Comparison of ENCODE assay signal across 21 cellular contexts in the genomic region with DNA sequence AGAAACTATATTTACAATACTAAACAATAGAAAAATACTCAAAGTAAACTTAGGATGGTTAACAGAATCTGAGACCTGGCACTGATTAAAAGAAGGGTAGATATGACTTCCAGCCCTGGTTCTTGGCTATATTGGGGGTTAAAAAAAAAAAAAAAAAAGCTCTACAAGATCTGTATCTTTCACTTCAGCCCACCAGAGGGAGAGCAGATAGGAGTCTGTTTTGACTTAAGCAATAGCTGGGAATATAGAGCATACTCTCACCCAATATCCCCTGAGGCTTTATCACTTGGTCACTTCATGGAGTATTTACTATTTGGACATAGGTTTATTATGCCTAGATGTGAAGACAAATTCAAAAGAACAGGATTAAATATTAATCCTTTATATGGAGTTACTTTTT.
"Had no signal": no experiment of that assay in that cellular context is flagged by ENCODE, and none has a peak within 500 bp of the region (broad histone marks: within the 10 kb centered on the region; RNA-seq: fewer than 3 reads in every experiment).

No MANE protein-coding gene starts in this region.

- H3K9me3 ChIP-seq: breast epithelium, left lung, lower lobe of right lung, suprapubic skin, tibial artery had no signal

- H3K27ac Mint-ChIP-seq: activated CD8-positive, alpha-beta T cell treated with anti-CD3 and anti-CD28 coated beads for 36 hours; activated naive CD4-positive, alpha-beta T cell treated with anti-CD3 and anti-CD28 coated beads, Interleukin-2, amount 50 U/mL, for 72 hours; activated T-helper 2 cell treated with anti-CD3 and anti-CD28 coated beads, Interferon-gamma antibody, Interleukin-2, Interleukin-4, amounts not matched to agents 10 μg/mL and 5 μg/mL and 100 μg/mL, durations not matched to agents 14 hours and 24 hours and 36 hours; natural killer cell; stimulated activated naive B cell treated with anti-CD40 and anti-IgM and Interleukin-4, amounts not matched to agents 10 μg/mL and 1 μg/mL and 100 μg/mL, for 72 hours had no signal

- H3K27me3 Mint-ChIP-seq: activated CD8-positive, alpha-beta T cell treated with anti-CD3 and anti-CD28 coated beads for 36 hours had no signal

- H3K4me1 Mint-ChIP-seq: natural killer cell had no signal

- H3K27me3 ChIP-seq: breast epithelium, heart left ventricle, left lung, suprapubic skin, tibial artery had no signal

- H3K4me3 ChIP-seq: breast epithelium, heart left ventricle, left lung, lower lobe of right lung, suprapubic skin, tibial artery had no signal

- H3K9me3 Mint-ChIP-seq: stimulated activated naive B cell treated with anti-CD40 and anti-IgM and Interleukin-4, amounts not matched to agents 10 μg/mL and 1 μg/mL and 100 μg/mL, for 72 hours had no signal

- H3K27ac ChIP-seq: breast epithelium, heart left ventricle, left lung, lower lobe of right lung, suprapubic skin, tibial artery had no signal

- H3K36me3 ChIP-seq: breast epithelium, heart left ventricle, left lung, lower lobe of right lung, suprapubic skin, tibial artery had no signal

- ATAC-seq: activated CD8-positive, alpha-beta T cell treated with anti-CD3 and anti-CD28 coated beads for 36 hours; activated naive CD4-positive, alpha-beta T cell treated with anti-CD3 and anti-CD28 coated beads, Interleukin-2, amount 50 U/mL, for 72 hours; esophagus mucosa; heart left ventricle; left lung; lower lobe of right lung; natural killer cell; right cardiac atrium; stimulated activated naive B cell treated with anti-CD40 and anti-IgM and Interleukin-4, amounts not matched to agents 10 μg/mL and 1 μg/mL and 100 μg/mL, for 72 hours had no signal

- H3K4me1 ChIP-seq: breast epithelium, heart left ventricle, left lung, lower lobe of right lung, suprapubic skin, tibial artery had no signal

- DNase-seq: activated CD4-positive, alpha-beta T cell treated with anti-CD3 and anti-CD28 coated beads, Interleukin-2, amount 50 U/mL, for 1 hour; activated CD8-positive, alpha-beta T cell treated with anti-CD3 and anti-CD28 coated beads for 36 hours; activated T-cell treated with anti-CD3 and anti-CD28 coated beads, Interleukin-2, amount 50 U/mL, for 48 hours; central memory CD4-positive, alpha-beta T cell; foreskin fibroblast; heart left ventricle; hypothalamus; left lung; lower lobe of right lung; mesenchymal stem cell; natural killer cell; right cardiac atrium; stimulated activated CD4-positive, alpha-beta T cell treated with anti-CD3 and anti-CD28 coated beads, Interleukin-15, amount 100 ng/mL, for 24 hours; stimulated activated CD4-positive, alpha-beta T cell treated with anti-CD3 and anti-CD28 coated beads, Interleukin-2, amount 100 ng/mL, for 24 hours; stimulated activated naive B cell treated with anti-CD40 and anti-IgM and Interleukin-4, amounts not matched to agents 10 μg/mL and 1 μg/mL and 100 μg/mL, for 72 hours; tibial artery had no signal

- H3K36me3 Mint-ChIP-seq: activated naive CD4-positive, alpha-beta T cell treated with anti-CD3 and anti-CD28 coated beads, Interleukin-2, amount 50 U/mL, for 72 hours; natural killer cell; stimulated activated naive B cell treated with anti-CD40 and anti-IgM and Interleukin-4, amounts not matched to agents 10 μg/mL and 1 μg/mL and 100 μg/mL, for 72 hours had no signal

- H3K4me3 Mint-ChIP-seq: activated CD8-positive, alpha-beta T cell treated with anti-CD3 and anti-CD28 coated beads for 36 hours; natural killer cell; stimulated activated naive B cell treated with anti-CD40 and anti-IgM and Interleukin-4, amounts not matched to agents 10 μg/mL and 1 μg/mL and 100 μg/mL, for 72 hours had no signal
